In genomic region chr10:133526957-133527588, GRCh38 we compare ENCODE assay signal across 15 cellular contexts. TPM values are rescaled to one million over a fixed set of nuclear protein-coding genes. Genes with fewer than 3 reads are reported as not detected.
A peak's percentile ranks its signal among the peaks of the same experiment; 100 is the strongest.
DNase-seq lines count a peak whose midpoint lies in the region; ATAC-seq lines count a peak whose summit lies in the region.
"Had no signal": no experiment of that assay in that cellular context is flagged by ENCODE, and none has a peak within 500 bp of the region (broad histone marks: within the 10 kb centered on the region; RNA-seq: fewer than 3 reads in every experiment).

Gene CYP2E1 (plus strand): TSS chr10:133527363. CDS start chr10:133527396, 33 bp downstream.

- H3K27ac ChIP-seq in CD4-positive, alpha-beta memory T cell (ENCODE audit: low read depth, low read length), result no peak within 1 kb of the TSS
- H3K27ac ChIP-seq: cardiac muscle cell had no signal

- no peak within 1 kb of the TSS for H3K4me3 ChIP-seq in CD4-positive, alpha-beta memory T cell (ENCODE audit: low read length in 2 of 2)
- H3K4me3 ChIP-seq in NT2/D1 (ENCODE audit: insufficient read length, low read depth), result peak within 1 kb of the TSS; percentile 71
- peak within 1 kb of the TSS; percentile 11 for H3K4me3 ChIP-seq in skeletal muscle satellite cell (ENCODE audit: low read length)
- H3K4me3 ChIP-seq: cardiac muscle cell, mucosa of descending colon had no signal

- peaks cover 23 to 28% of the 10 kb centered on the region in 2 donors for H3K27me3 Mint-ChIP-seq in CD4-positive, alpha-beta memory T cell

- H3K27ac Mint-ChIP-seq in CD4-positive, alpha-beta memory T cell, result no peak within 1 kb of the TSS
- H3K27ac Mint-ChIP-seq: activated T-helper 2 cell treated with anti-CD3 and anti-CD28 coated beads, Interferon-gamma antibody, Interleukin-2, Interleukin-4, amounts not matched to agents 10 μg/mL and 5 μg/mL and 100 μg/mL, durations not matched to agents 14 hours and 24 hours and 36 hours; stimulated activated memory B cell treated with anti-CD40 and anti-IgM and Interleukin-4, amounts not matched to agents 10 μg/mL and 1 μg/mL and 100 μg/mL, for 72 hours; T-helper 1 cell treated with Interleukin-12 subunit alpha and Interleukin-12 subunit beta and Interleukin-4 antibody, amounts not matched to agents 30 μg/mL and 1 μg/mL, for 36 hours had no signal

- H3K9me3 ChIP-seq in CD4-positive, alpha-beta memory T cell (ENCODE audit: control insufficient read depth in 1 of 2, low read length in 2 of 2), result no peaks in the 10 kb centered on the region
- H3K9me3 ChIP-seq in NT2/D1 (ENCODE audit: insufficient read depth, low read length), result peaks cover 20% of the 10 kb centered on the region
- H3K9me3 ChIP-seq in skeletal muscle satellite cell (replicated peaks; ENCODE audit: low read length), result no peaks in the 10 kb centered on the region

- DNase-seq in CD4-positive, alpha-beta memory T cell, result no peak
- DNase-seq in NT2/D1 (ENCODE audit: low read depth, low spot score) (no peak), dermis blood vessel endothelial cell (no peak)
- DNase-seq in activated CD4-positive, alpha-beta T cell treated with anti-CD3 and anti-CD28 coated beads for 1 hour, result no peak
- DNase-seq: CD8-positive, alpha-beta memory T cell; mucosa of descending colon; stimulated activated CD4-positive, alpha-beta T cell treated with anti-CD3 and anti-CD28 coated beads, Interleukin-4, amount 100 ng/mL, for 1 hour had no signal

- POLR2A ChIA-PET in CD4-positive, alpha-beta memory T cell (lab: Charles Lee; ENCODE audit: partially characterized antibody), result no interaction called here

- H3K4me3 Mint-ChIP-seq in CD4-positive, alpha-beta memory T cell, result peak within 1 kb of the TSS in 5 of 8 donors; percentile 34 to 88 (median 52)
- H3K4me3 Mint-ChIP-seq: stimulated activated memory B cell treated with anti-CD40 and anti-IgM and Interleukin-4, amounts not matched to agents 10 μg/mL and 1 μg/mL and 100 μg/mL, for 72 hours; T-helper 1 cell treated with Interleukin-12 subunit alpha and Interleukin-12 subunit beta and Interleukin-4 antibody, amounts not matched to agents 30 μg/mL and 1 μg/mL, for 36 hours had no signal

- peaks cover 24% of the 10 kb centered on the region for H3K4me1 ChIP-seq in CD4-positive, alpha-beta memory T cell (ENCODE audit: insufficient read depth, low read length)
- H3K4me1 ChIP-seq in NT2/D1 (ENCODE audit: insufficient read depth, insufficient read length) (no peaks in the 10 kb centered on the region), skeletal muscle satellite cell (ENCODE audit: control insufficient read depth, insufficient read depth, low read length) (no peaks in the 10 kb centered on the region)

- CTCF ChIA-PET in CD4-positive, alpha-beta memory T cell (lab: Charles Lee; ENCODE audit: partially characterized antibody), result no interaction called here

- intact Hi-C loops in CD4-positive, alpha-beta memory T cell (cut with micrococcal nuclease), result no loop called here

- peak within 1 kb of the TSS; percentile 80 for H3K9ac ChIP-seq in NT2/D1 (ENCODE audit: insufficient read length, low read depth)
- no peak within 1 kb of the TSS for H3K9ac ChIP-seq in skeletal muscle satellite cell (ENCODE audit: low read depth, low read length)

- peaks cover 1 to 4% of the 10 kb centered on the region in 2 donors for H3K36me3 Mint-ChIP-seq in CD4-positive, alpha-beta memory T cell
- H3K36me3 Mint-ChIP-seq: stimulated activated memory B cell treated with anti-CD40 and anti-IgM and Interleukin-4, amounts not matched to agents 10 μg/mL and 1 μg/mL and 100 μg/mL, for 72 hours had no signal

- peaks cover 0 to 24% (median 14%) of the 10 kb centered on the region in 8 donors for H3K9me3 Mint-ChIP-seq in CD4-positive, alpha-beta memory T cell

- H3K36me3 ChIP-seq in CD4-positive, alpha-beta memory T cell (ENCODE audit: insufficient read depth, low read length), result no peaks in the 10 kb centered on the region
- H3K36me3 ChIP-seq in NT2/D1 (ENCODE audit: insufficient read depth, insufficient read length, low read length), result no peaks in the 10 kb centered on the region
- no peaks in the 10 kb centered on the region for H3K36me3 ChIP-seq in skeletal muscle satellite cell (ENCODE audit: insufficient read depth, low read length)
- H3K36me3 ChIP-seq: cardiac muscle cell had no signal

- ATAC-seq in esophagus mucosa (peak; percentile 36), GM21447 (IDR thresholded peaks at IDR 0.05; ENCODE audit: unreplicated experiment) (no peak), GM18909 (IDR thresholded peaks at IDR 0.05; ENCODE audit: poor library complexity, unreplicated experiment) (no peak)
- ATAC-seq: mucosa of descending colon; stimulated activated memory B cell treated with anti-CD40 and anti-IgM and Interleukin-4, amounts not matched to agents 10 μg/mL and 1 μg/mL and 100 μg/mL, for 72 hours had no signal

- peak within 1 kb of the TSS; percentile 41 for H3K4me2 ChIP-seq in skeletal muscle satellite cell (ENCODE audit: low read length)

- peaks cover 17% of the 10 kb centered on the region for H3K27me3 ChIP-seq in CD4-positive, alpha-beta memory T cell (ENCODE audit: insufficient read depth, low read length)
- peaks cover 42% of the 10 kb centered on the region for H3K27me3 ChIP-seq in NT2/D1 (ENCODE audit: insufficient read depth, insufficient read length)
- peaks cover 59% of the 10 kb centered on the region for H3K27me3 ChIP-seq in skeletal muscle satellite cell (ENCODE audit: control insufficient read depth, insufficient read depth, low read length)
- H3K27me3 ChIP-seq: cardiac muscle cell had no signal

- peaks cover 16 to 43% (median 24%) of the 10 kb centered on the region in 4 donors for H3K4me1 Mint-ChIP-seq in CD4-positive, alpha-beta memory T cell

RNA-seq across cellular contexts. Expression of gene CYP2E1, which starts in this region (rescaled TPM):
- 1 to 10 TPM; 1.2 to 2.8 TPM for total RNA-seq in CD4-positive, alpha-beta memory T cell
- under 1 TPM; 0.30 to 0.94 TPM for polyA plus RNA-seq in CD4-positive, alpha-beta memory T cell
- 10.6 TPM for total RNA-seq in esophagus mucosa
- total RNA-seq in skeletal muscle satellite cell (2012; rRNA removed), result not detected in 2 replicates
- 0.17 and 0.23 TPM in 2 replicates for total RNA-seq in dermis blood vessel endothelial cell

Comparison
In these comparisons a context has a peak if more than half of its experiments do, and no peak if none do; other contexts are left out.
1. H3K4me3 ChIP-seq: peak in NT2/D1 (single experiment) and skeletal muscle satellite cell (single experiment); none in CD4-positive, alpha-beta memory T cell (0 of 2).